In genomic region chr20:14782731-14783130, GRCh38 we compare ENCODE assay signal across 1 cellular context.
TF ChIP-seq lines count a peak whose summit lies in the region.

No MANE protein-coding gene starts in this region.

TF ChIP-seq in WTC11, 78 proteins besides CTCF, POLR2A, EP300 and RAD21 (continued from another document):
- TF ChIP-seq ZNF281 (CRISPR knock-in tag; IDR thresholded peaks at IDR 0.05) (no peak), ZNF263 (CRISPR knock-in tag; IDR thresholded peaks at IDR 0.05; ENCODE audit: low read depth) (no peak), E2F4 (CRISPR knock-in tag; IDR thresholded peaks at IDR 0.05; ENCODE audit: borderline replicate concordance, low read depth) (no peak), ZNF232 (CRISPR knock-in tag; IDR thresholded peaks at IDR 0.05) (no peak), AR (CRISPR knock-in tag; IDR thresholded peaks at IDR 0.05) (no peak), FOXJ3 (CRISPR knock-in tag; IDR thresholded peaks at IDR 0.05; ENCODE audit: borderline replicate concordance) (no peak)
